In the genomic region with DNA sequence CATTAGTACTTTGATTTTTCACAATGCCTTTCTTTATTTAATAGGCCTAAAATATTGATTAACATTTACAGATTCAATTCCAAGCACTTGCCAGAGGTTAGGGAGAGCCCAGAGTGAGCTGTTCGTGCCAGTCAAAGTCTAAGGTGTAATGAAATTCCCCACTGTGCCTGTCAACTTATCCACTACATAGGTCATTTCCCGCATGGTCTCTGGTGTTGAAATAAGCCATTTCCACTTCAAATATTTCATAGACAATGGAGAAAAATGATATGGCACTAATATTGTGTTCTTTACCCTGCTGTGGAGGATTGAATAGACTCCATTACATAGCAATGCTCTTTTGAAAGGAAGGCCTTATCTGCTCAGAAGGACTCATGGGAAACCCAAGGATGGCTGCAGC, we compare ENCODE assay signal across 23 cellular contexts.
"Had no signal": no experiment of that assay in that cellular context is flagged by ENCODE, and none has a peak within 500 bp of the region (broad histone marks: within the 10 kb centered on the region; RNA-seq: fewer than 3 reads in every experiment).

No MANE protein-coding gene starts in this region.

- H3K79me2 ChIP-seq: hepatocyte had no signal

- H3K4me1 ChIP-seq: esophagus muscularis mucosa, foreskin keratinocyte, gastroesophageal sphincter, heart left ventricle, left lung, lower lobe of right lung had no signal

- H3K27me3 ChIP-seq: dorsolateral prefrontal cortex, esophagus muscularis mucosa, foreskin keratinocyte, gastroesophageal sphincter, heart left ventricle, hepatocyte, left lung had no signal

- H3K4me3 ChIP-seq: coronary artery, dorsolateral prefrontal cortex, esophagus muscularis mucosa, gastroesophageal sphincter, heart left ventricle, hepatocyte, left lung, lower lobe of right lung, mucosa of descending colon had no signal

- FAIRE-seq: colon, endothelial cell of umbilical vein had no signal

- H3K4me2 ChIP-seq: hepatocyte had no signal

- ATAC-seq: foreskin keratinocyte, gastroesophageal sphincter, heart left ventricle, left cardiac atrium, left lung, left ventricle myocardium superior, lower lobe of right lung, mucosa of descending colon had no signal

- DNase-seq: dermis blood vessel endothelial cell; dorsolateral prefrontal cortex; effector CD4-positive, alpha-beta T cell; effector memory CD4-positive, alpha-beta T cell; foreskin keratinocyte; heart left ventricle; hypothalamus; immature natural killer cell; islet precursor cell; kidney; kidney glomerular epithelial cell; left cardiac atrium; left lung; left ventricle myocardium superior; lower lobe of right lung; mesenchymal stem cell; mucosa of descending colon had no signal

- H3K9me3 ChIP-seq: esophagus muscularis mucosa, gastroesophageal sphincter, heart left ventricle, left lung, lower lobe of right lung, mucosa of descending colon had no signal

- H3K27ac ChIP-seq: coronary artery, dorsolateral prefrontal cortex, esophagus muscularis mucosa, foreskin keratinocyte, gastroesophageal sphincter, heart left ventricle, hepatocyte, left lung, lower lobe of right lung had no signal

- H2AFZ ChIP-seq: hepatocyte had no signal

- H3K36me3 ChIP-seq: esophagus muscularis mucosa, gastroesophageal sphincter, heart left ventricle, left lung, lower lobe of right lung had no signal
